ENCODE assay signal across 8 cellular contexts in genomic region chr20:33733654-33734576, GRCh38. TPM values are rescaled to one million over a fixed set of nuclear protein-coding genes. Genes with fewer than 3 reads are reported as not detected.
A peak's percentile ranks its signal among the peaks of the same experiment; 100 is the strongest.
DNase-seq lines count a peak whose midpoint lies in the region; ATAC-seq and TF ChIP-seq lines count a peak whose summit lies in the region.

No MANE protein-coding gene starts in this region.

- H3K79me2 ChIP-seq in KMS-11 (ENCODE audit: insufficient read depth, low read depth), result no peaks in the 10 kb centered on the region; the same call in 1 of the 2 replicates
- no peaks in the 10 kb centered on the region for H3K79me2 ChIP-seq in smooth muscle cell (ENCODE audit: low read depth)

- H3K27ac ChIP-seq in KMS-11 (peak overlapping the region; percentile 98), right cardiac atrium (ENCODE audit: low read length) (peak overlapping the region; percentile 66), smooth muscle cell (ENCODE audit: low read depth) (peak overlapping the region; percentile 1)

- H3K4me2 ChIP-seq in KMS-11 (peak overlapping the region; percentile 100), smooth muscle cell (peak overlapping the region; percentile 11)

- peaks cover 24% of the 10 kb centered on the region for H3K36me3 Mint-ChIP-seq in activated naive CD8-positive, alpha-beta T cell treated with anti-CD3 and anti-CD28 coated beads, Interleukin-2, amount 10 ng/mL, durations not matched to agents 7 days and 5 days
- peaks cover 15 to 20% of the 10 kb centered on the region in 2 donors for H3K36me3 Mint-ChIP-seq in activated naive CD4-positive, alpha-beta T cell treated with anti-CD3 and anti-CD28 coated beads, Interleukin-2, amount 50 U/mL, for 72 hours

- in situ Hi-C loops in Caki2 (cut with HindIII; ENCODE audit: low pct_unique_long_range_greater_than_20kb, low sequenced_read_pairs), result no loop called here

- H3K4me3 ChIP-seq in KMS-11 (IDR thresholded peaks at IDR 0.05; ENCODE audit: insufficient read depth, low read depth, low read length), result no peak overlapping the region
- H3K4me3 ChIP-seq in right cardiac atrium (ENCODE audit: low read length), result no peak overlapping the region
- no peak overlapping the region for H3K4me3 ChIP-seq in smooth muscle cell

- H3K4me1 Mint-ChIP-seq in activated naive CD8-positive, alpha-beta T cell treated with anti-CD3 and anti-CD28 coated beads, Interleukin-2, amount 10 ng/mL, durations not matched to agents 7 days and 5 days, result peaks cover 20% of the 10 kb centered on the region

- H3K4me1 ChIP-seq in KMS-11 (ENCODE audit: low read depth, poor library complexity, severe bottlenecking), result peaks cover 38% of the 10 kb centered on the region
- H3K4me1 ChIP-seq in right cardiac atrium (ENCODE audit: control insufficient read depth, insufficient read depth, low read length), result no peaks in the 10 kb centered on the region
- no peaks in the 10 kb centered on the region for H3K4me1 ChIP-seq in smooth muscle cell (ENCODE audit: low read depth)

- peak overlapping the region; percentile 66 for H3K27ac Mint-ChIP-seq in activated naive CD8-positive, alpha-beta T cell treated with anti-CD3 and anti-CD28 coated beads, Interleukin-2, amount 10 ng/mL, durations not matched to agents 7 days and 5 days
- H3K27ac Mint-ChIP-seq in activated naive CD4-positive, alpha-beta T cell treated with anti-CD3 and anti-CD28 coated beads, Interleukin-2, amount 50 U/mL, for 72 hours, result peak overlapping the region in 1 of 2 donors; percentile 58

- DNase-seq in Caki2 (ENCODE audit: low read depth) (peak; percentile 93), right cardiac atrium (no peak), smooth muscle cell (lab: John Stamatoyannopoulos, UW; ENCODE audit: unreplicated experiment) (no peak)
- DNase-seq in activated naive CD8-positive, alpha-beta T cell treated with anti-CD3 and anti-CD28 coated beads, Interleukin-2, amount 10 ng/mL, durations not matched to agents 7 days and 5 days, result no peak
- no peak for DNase-seq in activated CD4-positive, alpha-beta T cell treated with anti-CD3 and anti-CD28 coated beads, Interleukin-2, amount 50 U/mL, for 1 hour
- DNase-seq in activated naive CD4-positive, alpha-beta T cell treated with anti-CD3 and anti-CD28 coated beads, Interleukin-2, amount 50 U/mL, for 72 hours (ENCODE audit: low spot score in 2 of 2), result no peak

- no peaks in the 10 kb centered on the region for H4K20me1 ChIP-seq in KMS-11 (ENCODE audit: insufficient read depth)
- no peaks in the 10 kb centered on the region for H4K20me1 ChIP-seq in smooth muscle cell (ENCODE audit: low read depth)

- H3K9me3 ChIP-seq in right cardiac atrium (ENCODE audit: control insufficient read depth, low read length) (no peaks in the 10 kb centered on the region), smooth muscle cell (replicated peaks; ENCODE audit: low read depth) (no peaks in the 10 kb centered on the region)

- POLR2A ChIA-PET in activated naive CD8-positive, alpha-beta T cell treated with anti-CD3 and anti-CD28 coated beads, Interleukin-2, amount 10 ng/mL, durations not matched to agents 7 days and 5 days (lab: Charles Lee), result interaction anchor here (2.7 to 4.3 kb wide), 2 partner anchors 14 to 67 kb away, joined by 21 to 24 read pairs; partner anchors contain the start of genes ACTL10 and PXMP4

- no peaks in the 10 kb centered on the region for H3K36me3 ChIP-seq in KMS-11 (ENCODE audit: insufficient read depth)
- no peaks in the 10 kb centered on the region for H3K36me3 ChIP-seq in smooth muscle cell (ENCODE audit: low read depth)

- no peak for TF ChIP-seq CTCF in KMS-11 (conservative IDR thresholded peaks at IDR 0.05; ENCODE audit: low read depth, low read length)
- no peak for TF ChIP-seq CTCF in smooth muscle cell (IDR thresholded peaks at IDR 0.05; ENCODE audit: borderline replicate concordance, insufficient read depth, poor library complexity, severe bottlenecking)

- H3K27me3 Mint-ChIP-seq in activated naive CD8-positive, alpha-beta T cell treated with anti-CD3 and anti-CD28 coated beads, Interleukin-2, amount 10 ng/mL, durations not matched to agents 7 days and 5 days, result no peaks in the 10 kb centered on the region

- no peak for ATAC-seq in activated naive CD8-positive, alpha-beta T cell treated with anti-CD3 and anti-CD28 coated beads, Interleukin-2, amount 10 ng/mL, durations not matched to agents 7 days and 5 days (ENCODE audit: low read depth)
- ATAC-seq in right cardiac atrium, result peak; percentile 18 to 47
- ATAC-seq in GM18909 (IDR thresholded peaks at IDR 0.05; ENCODE audit: poor library complexity, unreplicated experiment), result no peak
- no peak for ATAC-seq in activated naive CD4-positive, alpha-beta T cell treated with anti-CD3 and anti-CD28 coated beads, Interleukin-2, amount 50 U/mL, for 72 hours

- H2AFZ ChIP-seq in KMS-11 (ENCODE audit: low read depth), result peak overlapping the region; percentile 24; the same call in 1 of the 2 replicates
- H2AFZ ChIP-seq in smooth muscle cell (ENCODE audit: low read depth), result peak overlapping the region; percentile 17

- H3F3A ChIP-seq in smooth muscle cell (ENCODE audit: low read depth), result peaks cover 6% of the 10 kb centered on the region

- H3K9ac ChIP-seq in KMS-11 (no peak overlapping the region), smooth muscle cell (ENCODE audit: low read depth) (no peak overlapping the region)

- peaks cover 12% of the 10 kb centered on the region for H3K9me3 Mint-ChIP-seq in activated naive CD8-positive, alpha-beta T cell treated with anti-CD3 and anti-CD28 coated beads, Interleukin-2, amount 10 ng/mL, durations not matched to agents 7 days and 5 days
- peaks cover 8 to 15% of the 10 kb centered on the region in 2 donors for H3K9me3 Mint-ChIP-seq in activated naive CD4-positive, alpha-beta T cell treated with anti-CD3 and anti-CD28 coated beads, Interleukin-2, amount 50 U/mL, for 72 hours

- peak overlapping the region; percentile 87 for H3K4me3 Mint-ChIP-seq in activated naive CD8-positive, alpha-beta T cell treated with anti-CD3 and anti-CD28 coated beads, Interleukin-2, amount 10 ng/mL, durations not matched to agents 7 days and 5 days

- H3K27me3 ChIP-seq in KMS-11 (ENCODE audit: insufficient read depth, low read depth) (no peaks in the 10 kb centered on the region), right cardiac atrium (ENCODE audit: control insufficient read depth, insufficient read depth) (no peaks in the 10 kb centered on the region), smooth muscle cell (ENCODE audit: low read depth) (no peaks in the 10 kb centered on the region)

- intact Hi-C loops in right cardiac atrium (cut with DNase I), result no loop called here

- WGBS in right cardiac atrium, result 53% methylated on average over 6 of the region's 6 CpGs
- 73% methylated on average over 6 of the region's 6 CpGs for WGBS in smooth muscle cell (ENCODE audit: low lambda C conversion rate)

RNA-seq across cellular contexts. Expression of gene ZNF341, which starts 2.1 kb away (rescaled TPM):
- 0.64 and 1.1 TPM in 2 replicates for total RNA-seq in Caki2 (2014; rRNA removed; shearing (Covaris generic); ENCODE audit: low replicate concordance)
- 1 to 10 TPM; 5.1 to 5.7 TPM for total RNA-seq in activated naive CD8-positive, alpha-beta T cell treated with anti-CD3 and anti-CD28 coated beads, Interleukin-2, amount 10 ng/mL, durations not matched to agents 7 days and 5 days
- total RNA-seq in right cardiac atrium, result 1 to 10 TPM; 1.5 to 2.2 (median 1.8) TPM
- 2.0 TPM for polyA plus RNA-seq in right cardiac atrium
- total RNA-seq in smooth muscle cell, result 1.2 and 1.4 TPM in 2 replicates
- polyA plus RNA-seq in smooth muscle cell, result 2.0 and 3.2 TPM in 2 replicates
- total RNA-seq in activated naive CD4-positive, alpha-beta T cell treated with anti-CD3 and anti-CD28 coated beads, Interleukin-2, amount 50 U/mL, for 72 hours, result 1 to 10 TPM; 6.3 to 7.2 TPM

RNA-seq across cellular contexts. Expression of gene PXMP4, which starts 13.8 kb away (rescaled TPM):
- 3.3 and 4.9 TPM in 2 replicates for total RNA-seq in Caki2 (2014; rRNA removed; shearing (Covaris generic); ENCODE audit: low replicate concordance)
- 10 to 100 TPM; 13.4 to 19.2 TPM for total RNA-seq in activated naive CD8-positive, alpha-beta T cell treated with anti-CD3 and anti-CD28 coated beads, Interleukin-2, amount 10 ng/mL, durations not matched to agents 7 days and 5 days
- 10 to 100 TPM in 3 of 4 donors, 1 to 10 TPM in 1; 8.0 to 12.9 (median 11.2) TPM for total RNA-seq in right cardiac atrium
- polyA plus RNA-seq in right cardiac atrium, result 4.2 TPM
- total RNA-seq in smooth muscle cell, result 2.3 and 2.6 TPM in 2 replicates
- polyA plus RNA-seq in smooth muscle cell, result 8.1 and 9.4 TPM in 2 replicates
- 10 to 100 TPM; 10.3 to 12.5 TPM for total RNA-seq in activated naive CD4-positive, alpha-beta T cell treated with anti-CD3 and anti-CD28 coated beads, Interleukin-2, amount 50 U/mL, for 72 hours

RNA-seq across cellular contexts. Expression of gene E2F1, which starts 47.7 kb away (rescaled TPM):
- total RNA-seq in Caki2 (2014; rRNA removed; shearing (Covaris generic); ENCODE audit: low replicate concordance), result 45.9 and 60.9 TPM in 2 replicates
- total RNA-seq in activated naive CD8-positive, alpha-beta T cell treated with anti-CD3 and anti-CD28 coated beads, Interleukin-2, amount 10 ng/mL, durations not matched to agents 7 days and 5 days, result 10 to 100 TPM; 62.5 to 68.4 TPM
- total RNA-seq in right cardiac atrium (1 to 10 TPM in 2 of 4 donors, under 1 TPM in 2; 0.45 to 2.2 (median 1.0) TPM), smooth muscle cell (5.0 and 6.1 TPM in 2 replicates)
- polyA plus RNA-seq in right cardiac atrium (0.52 TPM), smooth muscle cell (17.5 and 19.4 TPM in 2 replicates)
- total RNA-seq in activated naive CD4-positive, alpha-beta T cell treated with anti-CD3 and anti-CD28 coated beads, Interleukin-2, amount 50 U/mL, for 72 hours, result 10 to 100 TPM; 62.4 to 76.4 TPM

RNA-seq across cellular contexts. Expression of gene NECAB3, which starts 59.7 kb away (rescaled TPM):
- total RNA-seq in Caki2 (2014; rRNA removed; shearing (Covaris generic); ENCODE audit: low replicate concordance), result 30.2 and 96.4 TPM in 2 replicates
- total RNA-seq in activated naive CD8-positive, alpha-beta T cell treated with anti-CD3 and anti-CD28 coated beads, Interleukin-2, amount 10 ng/mL, durations not matched to agents 7 days and 5 days, result 10 to 100 TPM; 36.3 to 37.7 TPM
- total RNA-seq in right cardiac atrium, result 10 to 100 TPM; 55.4 to 61.3 (median 57.0) TPM
- 57.4 TPM for polyA plus RNA-seq in right cardiac atrium
- 20.3 and 37.6 TPM in 2 replicates for total RNA-seq in smooth muscle cell
- 24.9 and 25.8 TPM in 2 replicates for polyA plus RNA-seq in smooth muscle cell
- total RNA-seq in activated naive CD4-positive, alpha-beta T cell treated with anti-CD3 and anti-CD28 coated beads, Interleukin-2, amount 50 U/mL, for 72 hours, result 10 to 100 TPM; 24.5 to 43.0 TPM

Comparison
In these comparisons a context has a peak if more than half of its experiments do, and no peak if none do; other contexts are left out.
1. H3K27ac ChIP-seq: peak in every context shown above with its lines; median percentile 98 in KMS-11; 66 in right cardiac atrium; 1 in smooth muscle cell.
2. ATAC-seq: peak in right cardiac atrium (2 of 2); none in activated naive CD8-positive, alpha-beta T cell treated with anti-CD3 and anti-CD28 coated beads, Interleukin-2, amount 10 ng/mL, durations not matched to agents 7 days and 5 days (single experiment), GM18909 (single experiment) and activated naive CD4-positive, alpha-beta T cell treated with anti-CD3 and anti-CD28 coated beads, Interleukin-2, amount 50 U/mL, for 72 hours (0 of 2).